ENCODE assay signal across 9 cellular contexts in genomic region chr6:127518710-127519468, GRCh38.
DNase-seq lines count a peak whose midpoint lies in the region; ATAC-seq lines count a peak whose summit lies in the region.
"Had no signal": no experiment of that assay in that cellular context is flagged by ENCODE, and none has a peak within 500 bp of the region (broad histone marks: within the 10 kb centered on the region; RNA-seq: fewer than 3 reads in every experiment).

TSS of gene MTCL3 (minus strand) at chr6:127519335.

- H3K4me3 ChIP-seq in H7 (ENCODE audit: insufficient read depth, low read depth, low read length) = peak within 1 kb of the TSS; percentile 55

- H3K4me1 Mint-ChIP-seq in activated naive CD8-positive, alpha-beta T cell (ENCODE audit: low read depth) = peaks cover 36% of the 10 kb centered on the region

- H3K27me3 ChIP-seq in H7 (ENCODE audit: control insufficient read depth, insufficient read depth, low read length) = peaks cover 14% of the 10 kb centered on the region

- peak within 1 kb of the TSS; percentile 22 for H3K27ac Mint-ChIP-seq in activated naive CD8-positive, alpha-beta T cell

- H3K36me3 ChIP-seq in H7 (replicated peaks; ENCODE audit: control insufficient read depth, insufficient read depth, low read length) = no peaks in the 10 kb centered on the region

- peak within 1 kb of the TSS; percentile 82 for H3K4me3 Mint-ChIP-seq in activated naive CD8-positive, alpha-beta T cell

- H3K36me3 Mint-ChIP-seq in activated naive CD8-positive, alpha-beta T cell = no peaks in the 10 kb centered on the region
- H3K36me3 Mint-ChIP-seq: naive B cell had no signal

- peaks cover 37% of the 10 kb centered on the region for H3K27me3 Mint-ChIP-seq in activated naive CD8-positive, alpha-beta T cell

- peak; percentile 73 for DNase-seq in H7
- DNase-seq in NCI-H69 (lab: John Stamatoyannopoulos, UW) = peak; percentile 98
- peak; percentile 54 for DNase-seq in iPS-NIHi7 (ENCODE audit: extremely low spot score)
- peak; percentile 32 to 44 (median 41) for DNase-seq in stimulated activated CD4-positive, alpha-beta T cell treated with anti-CD3 and anti-CD28 coated beads, TNF-alpha, amount 100 ng/mL, for 48 hours (ENCODE audit: low read depth in 3 of 3)
- DNase-seq in GOT3 (lab: John Stamatoyannopoulos, UW) = no peak
- DNase-seq: naive B cell had no signal

- ATAC-seq in HG03571 (IDR thresholded peaks at IDR 0.05; ENCODE audit: unreplicated experiment) (no peak), HG03460 (IDR thresholded peaks at IDR 0.05; ENCODE audit: unreplicated experiment) (no peak)

- H3K9me3 Mint-ChIP-seq in activated naive CD8-positive, alpha-beta T cell (ENCODE audit: low read depth) = no peaks in the 10 kb centered on the region
